ENCODE assay signal across 1 cellular context in the genomic region with DNA sequence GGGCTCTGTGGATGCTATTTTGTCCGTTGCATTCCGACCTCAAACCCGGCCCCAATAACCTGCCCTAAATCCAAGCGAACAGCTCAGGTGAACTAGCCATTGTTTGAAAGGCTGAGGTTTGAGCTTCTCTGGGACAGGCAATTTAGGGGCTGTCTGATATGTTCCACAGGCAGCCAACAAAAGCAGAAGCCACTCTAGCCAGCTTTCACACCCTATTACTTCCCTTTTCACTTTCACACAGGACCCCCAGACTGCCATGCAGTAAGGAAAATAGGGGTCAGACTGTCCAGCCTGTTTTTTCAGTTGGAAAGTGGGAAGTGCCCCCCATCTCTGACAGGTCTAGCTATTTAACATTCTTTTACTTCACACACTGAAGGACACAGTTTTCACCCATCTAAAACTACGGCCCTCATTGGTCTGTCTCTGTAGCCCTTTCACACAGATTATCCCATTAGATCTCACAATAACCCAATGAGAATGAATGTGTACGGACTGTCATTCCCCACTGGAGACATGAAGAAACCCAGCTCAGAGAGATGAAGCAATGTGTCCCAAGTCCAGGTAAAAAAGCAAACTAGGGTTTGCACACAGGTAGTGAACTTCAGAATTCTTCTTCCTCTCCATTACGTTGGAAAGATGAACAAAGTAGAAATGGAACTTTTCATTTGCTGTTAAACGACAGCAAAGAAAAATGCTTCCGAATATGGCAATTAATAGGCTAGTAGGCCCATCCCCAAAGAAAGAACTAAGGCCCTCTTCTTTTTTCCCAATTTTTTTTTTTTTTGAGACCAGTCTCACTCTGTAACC.
TF ChIP-seq lines count a peak whose summit lies in the region.

No MANE protein-coding gene starts in this region.

TF ChIP-seq in HepG2, 621 proteins besides CTCF, POLR2A, EP300 and RAD21 (continued from another document):
- TF ChIP-seq, protein P1, sequence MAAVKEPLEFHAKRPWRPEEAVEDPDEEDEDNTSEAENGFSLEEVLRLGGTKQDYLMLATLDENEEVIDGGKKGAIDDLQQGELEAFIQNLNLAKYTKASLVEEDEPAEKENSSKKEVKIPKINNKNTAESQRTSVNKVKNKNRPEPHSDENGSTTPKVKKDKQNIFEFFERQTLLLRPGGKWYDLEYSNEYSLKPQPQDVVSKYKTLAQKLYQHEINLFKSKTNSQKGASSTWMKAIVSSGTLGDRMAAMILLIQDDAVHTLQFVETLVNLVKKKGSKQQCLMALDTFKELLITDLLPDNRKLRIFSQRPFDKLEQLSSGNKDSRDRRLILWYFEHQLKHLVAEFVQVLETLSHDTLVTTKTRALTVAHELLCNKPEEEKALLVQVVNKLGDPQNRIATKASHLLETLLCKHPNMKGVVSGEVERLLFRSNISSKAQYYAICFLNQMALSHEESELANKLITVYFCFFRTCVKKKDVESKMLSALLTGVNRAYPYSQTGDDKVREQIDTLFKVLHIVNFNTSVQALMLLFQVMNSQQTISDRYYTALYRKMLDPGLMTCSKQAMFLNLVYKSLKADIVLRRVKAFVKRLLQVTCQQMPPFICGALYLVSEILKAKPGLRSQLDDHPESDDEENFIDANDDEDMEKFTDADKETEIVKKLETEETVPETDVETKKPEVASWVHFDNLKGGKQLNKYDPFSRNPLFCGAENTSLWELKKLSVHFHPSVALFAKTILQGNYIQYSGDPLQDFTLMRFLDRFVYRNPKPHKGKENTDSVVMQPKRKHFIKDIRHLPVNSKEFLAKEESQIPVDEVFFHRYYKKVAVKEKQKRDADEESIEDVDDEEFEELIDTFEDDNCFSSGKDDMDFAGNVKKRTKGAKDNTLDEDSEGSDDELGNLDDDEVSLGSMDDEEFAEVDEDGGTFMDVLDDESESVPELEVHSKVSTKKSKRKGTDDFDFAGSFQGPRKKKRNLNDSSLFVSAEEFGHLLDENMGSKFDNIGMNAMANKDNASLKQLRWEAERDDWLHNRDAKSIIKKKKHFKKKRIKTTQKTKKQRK (IDR thresholded peaks at IDR 0.05; ENCODE audit: low read length): no peak
- TF ChIP-seq ZEB1 (IDR thresholded peaks at IDR 0.05; ENCODE audit: insufficient replicate concordance, low read depth) (peak; percentile 86), ZNF260 (CRISPR knock-in tag; IDR thresholded peaks at IDR 0.05; ENCODE audit: borderline replicate concordance, low read depth) (no peak), NFRKB (IDR thresholded peaks at IDR 0.05) (no peak), ARNT (IDR thresholded peaks at IDR 0.05) (no peak), KDM6A (CRISPR knock-in tag; IDR thresholded peaks at IDR 0.05; ENCODE audit: low read depth) (no peak), BCL6 (CRISPR knock-in tag; IDR thresholded peaks at IDR 0.05) (peak; percentile 53)
- TF ChIP-seq, protein P2, sequence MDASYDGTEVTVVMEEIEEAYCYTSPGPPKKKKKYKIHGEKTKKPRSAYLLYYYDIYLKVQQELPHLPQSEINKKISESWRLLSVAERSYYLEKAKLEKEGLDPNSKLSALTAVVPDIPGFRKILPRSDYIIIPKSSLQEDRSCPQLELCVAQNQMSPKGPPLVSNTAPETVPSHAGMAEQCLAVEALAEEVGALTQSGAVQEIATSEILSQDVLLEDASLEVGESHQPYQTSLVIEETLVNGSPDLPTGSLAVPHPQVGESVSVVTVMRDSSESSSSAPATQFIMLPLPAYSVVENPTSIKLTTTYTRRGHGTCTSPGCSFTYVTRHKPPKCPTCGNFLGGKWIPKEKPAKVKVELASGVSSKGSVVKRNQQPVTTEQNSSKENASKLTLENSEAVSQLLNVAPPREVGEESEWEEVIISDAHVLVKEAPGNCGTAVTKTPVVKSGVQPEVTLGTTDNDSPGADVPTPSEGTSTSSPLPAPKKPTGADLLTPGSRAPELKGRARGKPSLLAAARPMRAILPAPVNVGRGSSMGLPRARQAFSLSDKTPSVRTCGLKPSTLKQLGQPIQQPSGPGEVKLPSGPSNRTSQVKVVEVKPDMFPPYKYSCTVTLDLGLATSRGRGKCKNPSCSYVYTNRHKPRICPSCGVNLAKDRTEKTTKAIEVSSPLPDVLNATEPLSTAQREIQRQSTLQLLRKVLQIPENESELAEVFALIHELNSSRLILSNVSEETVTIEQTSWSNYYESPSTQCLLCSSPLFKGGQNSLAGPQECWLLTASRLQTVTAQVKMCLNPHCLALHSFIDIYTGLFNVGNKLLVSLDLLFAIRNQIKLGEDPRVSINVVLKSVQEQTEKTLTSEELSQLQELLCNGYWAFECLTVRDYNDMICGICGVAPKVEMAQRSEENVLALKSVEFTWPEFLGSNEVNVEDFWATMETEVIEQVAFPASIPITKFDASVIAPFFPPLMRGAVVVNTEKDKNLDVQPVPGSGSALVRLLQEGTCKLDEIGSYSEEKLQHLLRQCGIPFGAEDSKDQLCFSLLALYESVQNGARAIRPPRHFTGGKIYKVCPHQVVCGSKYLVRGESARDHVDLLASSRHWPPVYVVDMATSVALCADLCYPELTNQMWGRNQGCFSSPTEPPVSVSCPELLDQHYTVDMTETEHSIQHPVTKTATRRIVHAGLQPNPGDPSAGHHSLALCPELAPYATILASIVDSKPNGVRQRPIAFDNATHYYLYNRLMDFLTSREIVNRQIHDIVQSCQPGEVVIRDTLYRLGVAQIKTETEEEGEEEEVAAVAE (CRISPR knock-in tag; IDR thresholded peaks at IDR 0.05; ENCODE audit: borderline replicate concordance): 0 out of 2 replicates have a peak, but pooled peaks have one; percentile 31
